9 cellular contexts compared by ENCODE assay signal in genomic region chr11:118922745-118923627, GRCh38. TPM values are rescaled to one million over a fixed set of nuclear protein-coding genes. Genes with fewer than 3 reads are reported as not detected.
DNase-seq lines count a peak whose midpoint lies in the region; ATAC-seq and TF ChIP-seq lines count a peak whose summit lies in the region.
"Had no signal": no experiment of that assay in that cellular context is flagged by ENCODE, and none has a peak within 500 bp of the region (broad histone marks: within the 10 kb centered on the region; RNA-seq: fewer than 3 reads in every experiment).

No MANE protein-coding gene starts in this region.

- H3K79me1 ChIP-seq in IMR-90 (ENCODE audit: low read depth in 1 of 2, low read length in 2 of 2), result peaks cover 8 to 50% of the 10 kb centered on the region in 2 experiments; a peak in 3 of 4 replicates

- peak overlapping the region; percentile 60; the same call in 1 of the 2 replicates for H3K56ac ChIP-seq in IMR-90 (ENCODE audit: extremely low read depth, insufficient read depth, low read length)

- H3K9me1 ChIP-seq in IMR-90 (ENCODE audit: insufficient read depth, low read length), result no peaks in the 10 kb centered on the region

- H3K4me3 Mint-ChIP-seq in dendritic cell treated with granulocyte-macrophage colony-stimulating factor and Interleukin-4, amounts not matched to agents 40 ng/mL and 50 ng/mL, for 4 days, result no peak overlapping the region

- peak overlapping the region; percentile 99 for H3K14ac ChIP-seq in IMR-90 (replicated peaks; ENCODE audit: low read depth, low read length)

- H3K4me1 ChIP-seq in IMR-90 (ENCODE audit: control insufficient read depth, insufficient read depth, low read length) (peaks cover 26% of the 10 kb centered on the region), muscle layer of colon (ENCODE audit: insufficient read depth, low read length) (peaks cover 71% of the 10 kb centered on the region)

- peak overlapping the region; percentile 92 for H2BK5ac ChIP-seq in IMR-90 (ENCODE audit: low read depth, low read length, poor library complexity, severe bottlenecking)

- no peaks in the 10 kb centered on the region for H3K9me3 ChIP-seq in IMR-90 (ENCODE audit: control insufficient read depth, insufficient read depth, low read length)
- H3K9me3 ChIP-seq in muscle layer of colon (ENCODE audit: low read length), result no peaks in the 10 kb centered on the region

- H3K18ac ChIP-seq in IMR-90 (ENCODE audit: low read depth, low read length), result no peak overlapping the region

- H2BK15ac ChIP-seq in IMR-90 (ENCODE audit: low read depth, low read length), result no peak overlapping the region

- H4K91ac ChIP-seq in IMR-90 (ENCODE audit: insufficient read depth, low read depth, low read length), result peak overlapping the region; percentile 94

- H3K23ac ChIP-seq in IMR-90 (ENCODE audit: low read depth, low read length), result peak overlapping the region; percentile 99

- no TSS peak for BruUV-seq in IMR-90 (replicated peaks; lab: Mats Ljungman, UMichigan)

- dilution Hi-C loops in IMR-90 (cut with HindIII; ENCODE audit: low sequenced_read_pairs, unreplicated experiment), result no loop called here

- intact Hi-C loops in IMR-90 (cut with micrococcal nuclease), result no loop called here
- intact Hi-C loops in dendritic cell treated with granulocyte-macrophage colony-stimulating factor and Interleukin-4, amounts not matched to agents 40 ng/mL and 50 ng/mL, for 4 days (cut with micrococcal nuclease), result no loop called here

- no peak for TF ChIP-seq CTCF in 22Rv1 (IDR thresholded peaks at IDR 0.05)
- TF ChIP-seq CTCF in IMR-90 (conservative IDR thresholded peaks at IDR 0.05; ENCODE audit: low read depth, low read length), result no peak

- H3K9ac ChIP-seq in IMR-90 (ENCODE audit: low read depth, low read length), result peak overlapping the region; percentile 100
- peak overlapping the region; percentile 93 for H3K9ac ChIP-seq in muscle layer of colon (ENCODE audit: low read length)

- peak overlapping the region; percentile 97 for H3K4ac ChIP-seq in IMR-90 (ENCODE audit: low read depth, low read length)

- DNase-seq in IMR-90, result no peak
- no peak for DNase-seq in NCI-H2081 (lab: John Stamatoyannopoulos, UW)
- DNase-seq in activated effector memory CD4-positive, alpha-beta T cell treated with Interleukin-2 at 50 U/mL for 16 hours, result no peak
- no peak for DNase-seq in amniotic stem cell (lab: John Stamatoyannopoulos, UW)
- DNase-seq: Kasumi-1 had no signal

- WGBS in IMR-90 (ENCODE audit: extremely low coverage in 2 of 2, insufficient read length in 1 of 2), 2 experiments, result 37% methylated on average over 4 of the region's 9 CpGs; no CpG with 5 or more reads in 1 of the 2 experiments

- CTCF ChIA-PET in IMR-90 (lab: Yijun Ruan, JAX), result interaction anchor here (1.1 to 1.6 kb wide), 2 partner anchors 14 to 132 kb away, joined by 4 read pairs; partner anchors contain the start of gene DDX6

- no peak overlapping the region for H2BK20ac ChIP-seq in IMR-90 (ENCODE audit: low read depth, low read length)

- peak overlapping the region; percentile 13 for H2AFZ ChIP-seq in IMR-90 (replicated peaks; ENCODE audit: low read length, poor library complexity)

- H3K27me3 ChIP-seq in IMR-90 (ENCODE audit: control insufficient read depth, insufficient read depth, low read length), result no peaks in the 10 kb centered on the region
- H3K27me3 ChIP-seq in muscle layer of colon (ENCODE audit: control insufficient read depth in 1 of 2, insufficient read depth in 2 of 2, low read length in 2 of 2), result no peaks in the 10 kb centered on the region

- H2AK5ac ChIP-seq in IMR-90 (ENCODE audit: low read depth, low read length), result peak overlapping the region; percentile 97

- H4K20me1 ChIP-seq in IMR-90 (ENCODE audit: insufficient read depth, low read length), result peaks cover 61% of the 10 kb centered on the region

- H3K36me3 ChIP-seq in IMR-90 (ENCODE audit: control insufficient read depth, insufficient read depth, low read length) (no peaks in the 10 kb centered on the region), muscle layer of colon (ENCODE audit: insufficient read depth, low read length) (peaks cover 5% of the 10 kb centered on the region)

- peak overlapping the region; percentile 55 for H3K27ac Mint-ChIP-seq in dendritic cell treated with granulocyte-macrophage colony-stimulating factor and Interleukin-4, amounts not matched to agents 40 ng/mL and 50 ng/mL, for 4 days

- H4K5ac ChIP-seq in IMR-90 (ENCODE audit: low read depth, low read length), result no peak overlapping the region

- peaks cover 9% of the 10 kb centered on the region for H3K36me3 Mint-ChIP-seq in dendritic cell treated with granulocyte-macrophage colony-stimulating factor and Interleukin-4, amounts not matched to agents 40 ng/mL and 50 ng/mL, for 4 days (ENCODE audit: low read depth)

- peak overlapping the region; percentile 11 to 55; a peak in 2 of 4 replicates for H4K8ac ChIP-seq in IMR-90 (ENCODE audit: low read depth in 2 of 2, low read length in 2 of 2)

- peak overlapping the region; percentile 98 for H3K27ac ChIP-seq in 22Rv1
- H3K27ac ChIP-seq in IMR-90 (ENCODE audit: insufficient read depth, low read length), result peak overlapping the region; percentile 99
- H3K27ac ChIP-seq in muscle layer of colon (ENCODE audit: low read depth, low read length), result peak overlapping the region; percentile 97

- H3K4me3 ChIP-seq in IMR-90 (ENCODE audit: insufficient read depth, low read depth, low read length), result peak overlapping the region; percentile 99
- H3K4me3 ChIP-seq in muscle layer of colon (ENCODE audit: low read depth in 1 of 2, low read length in 2 of 2), result peak overlapping the region; percentile 93 to 95

- H3K4me2 ChIP-seq in IMR-90 (ENCODE audit: low read depth, low read length), result peak overlapping the region; percentile 91

- no peak for TF ChIP-seq POLR2A in IMR-90 (IDR thresholded peaks at IDR 0.05; ENCODE audit: low read depth, low read length)

- H2BK120ac ChIP-seq in IMR-90 (ENCODE audit: low read depth, low read length), result peak overlapping the region; percentile 76

- H3K4me1 Mint-ChIP-seq in dendritic cell treated with granulocyte-macrophage colony-stimulating factor and Interleukin-4, amounts not matched to agents 40 ng/mL and 50 ng/mL, for 4 days (ENCODE audit: low read depth), result peaks cover 94% of the 10 kb centered on the region

- in situ Hi-C loops in IMR-90 (cut with MboI; ENCODE audit: low sequenced_read_pairs), result no loop called here

- peaks cover 33% of the 10 kb centered on the region for H3K27me3 Mint-ChIP-seq in dendritic cell treated with granulocyte-macrophage colony-stimulating factor and Interleukin-4, amounts not matched to agents 40 ng/mL and 50 ng/mL, for 4 days

- no peak for ATAC-seq in IMR-90 (ENCODE audit: low read depth)
- no peak for ATAC-seq in GM21619 (IDR thresholded peaks at IDR 0.05; ENCODE audit: unreplicated experiment)

- peak overlapping the region; percentile 63 for H2AK9ac ChIP-seq in IMR-90 (replicated peaks; ENCODE audit: low read depth, low read length, poor library complexity)

- H3K9me3 Mint-ChIP-seq in dendritic cell treated with granulocyte-macrophage colony-stimulating factor and Interleukin-4, amounts not matched to agents 40 ng/mL and 50 ng/mL, for 4 days, result no peaks in the 10 kb centered on the region

- POLR2A ChIA-PET in IMR-90 (lab: Charles Lee; ENCODE audit: unreplicated experiment), result interaction anchor here (1.9 kb wide), 1 partner anchor 13 kb away, joined by 13 read pairs; no protein-coding TSS in a partner anchor

- TF ChIP-seq RAD21 in IMR-90 (IDR thresholded peaks at IDR 0.05; ENCODE audit: low read length), result no peak

TF ChIP-seq in IMR-90, 13 proteins besides CTCF, POLR2A, EP300 and RAD21:
- TF ChIP-seq MAFK (IDR thresholded peaks at IDR 0.05; ENCODE audit: low read depth, low read length) (no peak), SMC3 (IDR thresholded peaks at IDR 0.05; ENCODE audit: low read depth, low read length) (no peak), CEBPB (IDR thresholded peaks at IDR 0.05; ENCODE audit: low read depth, low read length) (no peak), MAZ (IDR thresholded peaks at IDR 0.05; ENCODE audit: borderline replicate concordance, low read depth, low read length) (no peak), FOS (IDR thresholded peaks at IDR 0.05; ENCODE audit: low read depth, low read length) (no peak)
TF ChIP-seq in IMR-90: peak in this region for 0.

RNA-seq across cellular contexts. Expression of gene BCL9L, which starts 2.7 kb away (rescaled TPM):
- total RNA-seq in IMR-90 (2012; rRNA removed), result 1.7 and 2.3 TPM in 2 replicates
- polyA plus RNA-seq in IMR-90 (2012; rRNA removed), result 17.0 and 21.5 TPM in 2 replicates
- polyA plus RNA-seq in IMR-90 (2012; cell fraction: cytosol; rRNA removed), result 11.8 and 20.1 TPM in 2 replicates
- 30.5 and 55.8 TPM in 2 replicates for polyA plus RNA-seq in IMR-90 (2012; cell fraction: nucleus; rRNA removed; ENCODE audit: low replicate concordance)

RNA-seq across cellular contexts. Expression of gene UPK2, which starts 33.1 kb away (rescaled TPM):
- not detected in 2 replicates for total RNA-seq in IMR-90 (2012; rRNA removed)
- 0.26 and 0.39 TPM in 2 replicates for polyA plus RNA-seq in IMR-90 (2012; rRNA removed)
- 0.47 TPM in 1 of 2 replicates, not detected in the other for polyA plus RNA-seq in IMR-90 (2012; cell fraction: cytosol; rRNA removed)
- 0.24 and 0.25 TPM in 2 replicates for polyA plus RNA-seq in IMR-90 (2012; cell fraction: nucleus; rRNA removed; ENCODE audit: low replicate concordance)

RNA-seq across cellular contexts. Expression of gene CXCR5, which starts 39.3 kb away (rescaled TPM):
- total RNA-seq in IMR-90 (2012; rRNA removed), result not detected in 2 replicates
- polyA plus RNA-seq in IMR-90 (2012; rRNA removed), result not detected in 2 replicates
- polyA plus RNA-seq in IMR-90 (2012; cell fraction: cytosol; rRNA removed), result not detected in 2 replicates
- polyA plus RNA-seq in IMR-90 (2012; cell fraction: nucleus; rRNA removed; ENCODE audit: low replicate concordance), result 0.02 TPM in 1 of 2 replicates, not detected in the other

RNA-seq across cellular contexts. Expression of gene FOXR1, which starts 48.6 kb away (rescaled TPM):
- not detected in 2 replicates for total RNA-seq in IMR-90 (2012; rRNA removed)
- not detected in 2 replicates for polyA plus RNA-seq in IMR-90 (2012; rRNA removed)
- polyA plus RNA-seq in IMR-90 (2012; cell fraction: cytosol; rRNA removed), result not detected in 2 replicates
- polyA plus RNA-seq in IMR-90 (2012; cell fraction: nucleus; rRNA removed; ENCODE audit: low replicate concordance), result not detected in 2 replicates
